ENCODE assay signal across 17 cellular contexts in the genomic region with DNA sequence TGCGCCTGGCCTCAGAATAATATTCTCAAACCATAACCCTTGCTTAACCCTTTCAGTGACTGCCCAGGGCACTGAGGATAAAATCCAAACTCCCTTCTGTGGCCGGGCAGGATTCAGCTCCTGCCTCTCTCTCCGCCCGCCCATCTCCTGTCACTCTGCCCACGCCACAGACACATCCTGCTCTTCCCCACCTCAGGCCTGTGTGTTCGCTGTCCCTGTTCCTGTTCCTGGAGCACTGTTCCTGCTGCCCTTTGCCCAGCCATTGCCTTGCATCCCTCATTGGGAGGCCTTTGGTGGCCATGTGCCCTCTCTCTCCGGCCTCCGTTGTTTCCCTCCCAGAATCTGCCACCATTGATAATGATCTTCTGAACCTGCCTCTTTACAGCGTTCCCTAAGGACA.
DNase-seq lines count a peak whose midpoint lies in the region; ATAC-seq and TF ChIP-seq lines count a peak whose summit lies in the region.
"Had no signal": no experiment of that assay in that cellular context is flagged by ENCODE, and none has a peak within 500 bp of the region (broad histone marks: within the 10 kb centered on the region; RNA-seq: fewer than 3 reads in every experiment).

No MANE protein-coding gene starts in this region.

- H3K4me1 ChIP-seq in esophagus muscularis mucosa, result peaks cover 22 to 30% (median 26%) of the 10 kb centered on the region in 4 donors
- H3K4me1 ChIP-seq in tibial nerve, result peaks cover 0 to 72% (median 31%) of the 10 kb centered on the region in 4 donors
- no peaks in the 10 kb centered on the region for H3K4me1 ChIP-seq in aorta (ENCODE audit: control insufficient read depth in 1 of 2, insufficient read depth in 2 of 2, low read length in 2 of 2)

- no peaks in the 10 kb centered on the region for H3K9me3 Mint-ChIP-seq in activated naive CD4-positive, alpha-beta T cell treated with anti-CD3 and anti-CD28 coated beads for 36 hours
- no peaks in the 10 kb centered on the region for H3K9me3 Mint-ChIP-seq in activated naive CD4-positive, alpha-beta T cell treated with anti-CD3 and anti-CD28 coated beads, Interleukin-2, amount 50 U/mL, for 72 hours
- H3K9me3 Mint-ChIP-seq: activated naive CD8-positive, alpha-beta T cell treated with anti-CD3 and anti-CD28 coated beads, Interleukin-2, amount 50 U/mL, for 24 hours had no signal

- peak overlapping the region; percentile 19 for H3K27ac Mint-ChIP-seq in activated naive CD4-positive, alpha-beta T cell treated with anti-CD3 and anti-CD28 coated beads for 36 hours
- peak overlapping the region in 1 of 2 donors; percentile 62 for H3K27ac Mint-ChIP-seq in activated naive CD4-positive, alpha-beta T cell treated with anti-CD3 and anti-CD28 coated beads, Interleukin-2, amount 50 U/mL, for 72 hours
- H3K27ac Mint-ChIP-seq: activated naive CD8-positive, alpha-beta T cell treated with anti-CD3 and anti-CD28 coated beads, Interleukin-2, amount 50 U/mL, for 24 hours had no signal

- no peaks in the 10 kb centered on the region for H3K36me3 Mint-ChIP-seq in activated naive CD4-positive, alpha-beta T cell treated with anti-CD3 and anti-CD28 coated beads for 36 hours (ENCODE audit: low read depth)
- no peaks in the 10 kb centered on the region for H3K36me3 Mint-ChIP-seq in activated naive CD4-positive, alpha-beta T cell treated with anti-CD3 and anti-CD28 coated beads, Interleukin-2, amount 50 U/mL, for 72 hours

- DNase-seq in activated naive CD4-positive, alpha-beta T cell treated with anti-CD3 and anti-CD28 coated beads for 36 hours, result no peak
- no peak for DNase-seq in activated naive CD4-positive, alpha-beta T cell treated with anti-CD3 and anti-CD28 coated beads, Interleukin-2, amount 50 U/mL, for 72 hours (ENCODE audit: low spot score in 2 of 2)
- DNase-seq in UCSD-AML1 (lab: John Stamatoyannopoulos, UW; ENCODE audit: unreplicated experiment) (peak; percentile 33), esophagus muscularis mucosa (ENCODE audit: extremely low spot score) (no peak), tibial nerve (ENCODE audit: low spot score in 2 of 2) (no peak), aorta (no peak)
- DNase-seq: activated naive CD8-positive, alpha-beta T cell treated with anti-CD3 and anti-CD28 coated beads, Interleukin-2, amount 50 U/mL, for 24 hours; COR-L47; hippocampal formation; kidney; NCI-H446; NK-92 treated with Interleukin-12 subunit alpha and Interleukin-12 subunit beta, amount 100 ng/mL, for 24 hours; stomach had no signal

- H3K4me3 ChIP-seq in esophagus muscularis mucosa (no peak overlapping the region), tibial nerve (no peak overlapping the region), aorta (ENCODE audit: low read length in 2 of 2) (no peak overlapping the region)
- H3K4me3 ChIP-seq: stomach had no signal

- ATAC-seq in activated naive CD4-positive, alpha-beta T cell treated with anti-CD3 and anti-CD28 coated beads, Interleukin-2, amount 50 U/mL, for 72 hours, result no peak
- ATAC-seq in HG03571 (IDR thresholded peaks at IDR 0.05; ENCODE audit: unreplicated experiment) (no peak), aorta (ENCODE audit: low FRiP score) (no peak), GM18519 (IDR thresholded peaks at IDR 0.05; ENCODE audit: low FRiP score, unreplicated experiment) (no peak)
- ATAC-seq: activated CD4-positive, CD25-positive, alpha-beta regulatory T cell treated with anti-CD3 and anti-CD28 coated beads, Interleukin-2, amount 50 U/mL, for 24 hours; activated naive CD8-positive, alpha-beta T cell treated with anti-CD3 and anti-CD28 coated beads, Interleukin-2, amount 50 U/mL, for 24 hours; Right ventricle myocardium inferior had no signal

- H3K9me3 ChIP-seq in esophagus muscularis mucosa, result no peaks in the 10 kb centered on the region
- H3K9me3 ChIP-seq in tibial nerve, result no peaks in the 10 kb centered on the region
- H3K9me3 ChIP-seq in aorta (ENCODE audit: control insufficient read depth, low read length), result no peaks in the 10 kb centered on the region
- H3K9me3 ChIP-seq: stomach had no signal

- H3K4me3 Mint-ChIP-seq in activated naive CD4-positive, alpha-beta T cell treated with anti-CD3 and anti-CD28 coated beads for 36 hours, result no peak overlapping the region
- H3K4me3 Mint-ChIP-seq: activated naive CD8-positive, alpha-beta T cell treated with anti-CD3 and anti-CD28 coated beads, Interleukin-2, amount 50 U/mL, for 24 hours had no signal

- TF ChIP-seq CTCF in esophagus muscularis mucosa (IDR thresholded peaks at IDR 0.05), result no peak
- no peak for TF ChIP-seq CTCF in tibial nerve (IDR thresholded peaks at IDR 0.05)

- H3K27me3 ChIP-seq in esophagus muscularis mucosa (no peaks in the 10 kb centered on the region), tibial nerve (no peaks in the 10 kb centered on the region), aorta (ENCODE audit: control insufficient read depth in 1 of 2, insufficient read depth in 2 of 2, low read length in 1 of 2) (no peaks in the 10 kb centered on the region)
- H3K27me3 ChIP-seq: stomach had no signal

- CTCF ChIA-PET in activated naive CD4-positive, alpha-beta T cell treated with anti-CD3 and anti-CD28 coated beads for 36 hours (lab: Charles Lee), result interaction anchor here (1.1 kb wide), 1 partner anchor 10 kb away, joined by 3 read pairs; no protein-coding TSS in a partner anchor

- peak overlapping the region in 3 of 4 donors; percentile 16 to 22 (median 17) for H3K27ac ChIP-seq in esophagus muscularis mucosa (replicated peaks in 1 of 4)
- H3K27ac ChIP-seq in tibial nerve, result peak overlapping the region; percentile 63 to 85 (median 74)
- no peak overlapping the region for H3K27ac ChIP-seq in aorta (ENCODE audit: low read depth in 1 of 2, low read length in 2 of 2)

- intact Hi-C loops in activated naive CD4-positive, alpha-beta T cell treated with anti-CD3 and anti-CD28 coated beads for 36 hours (cut with micrococcal nuclease), result no loop called here
- intact Hi-C loops in esophagus muscularis mucosa (cut with DNase I) (no loop called here), aorta (cut with DNase I) (no loop called here)

- TF ChIP-seq EP300 in esophagus muscularis mucosa (IDR thresholded peaks at IDR 0.05) (no peak), tibial nerve (IDR thresholded peaks at IDR 0.05) (no peak)

- no peaks in the 10 kb centered on the region for H3K27me3 Mint-ChIP-seq in activated naive CD4-positive, alpha-beta T cell treated with anti-CD3 and anti-CD28 coated beads for 36 hours (ENCODE audit: low read depth)
- H3K27me3 Mint-ChIP-seq: activated naive CD8-positive, alpha-beta T cell treated with anti-CD3 and anti-CD28 coated beads, Interleukin-2, amount 50 U/mL, for 24 hours had no signal

- peaks cover 36% of the 10 kb centered on the region for H3K4me1 Mint-ChIP-seq in activated naive CD4-positive, alpha-beta T cell treated with anti-CD3 and anti-CD28 coated beads for 36 hours (ENCODE audit: low read depth)

- no peak for TF ChIP-seq POLR2A in esophagus muscularis mucosa (IDR thresholded peaks at IDR 0.05; ENCODE audit: low read depth)
- no peak for TF ChIP-seq POLR2A in tibial nerve (IDR thresholded peaks at IDR 0.05)

- H3K36me3 ChIP-seq in esophagus muscularis mucosa, result no peaks in the 10 kb centered on the region
- no peaks in the 10 kb centered on the region for H3K36me3 ChIP-seq in tibial nerve
- no peaks in the 10 kb centered on the region for H3K36me3 ChIP-seq in aorta (ENCODE audit: control insufficient read depth in 1 of 2, insufficient read depth in 2 of 2, low read length in 1 of 2)
- H3K36me3 ChIP-seq: stomach had no signal

- WGBS in esophagus muscularis mucosa, result 77% methylated on average over 9 of the region's 9 CpGs
- 59 to 77% methylated on average over 9 of the region's 9 CpGs for WGBS in tibial nerve, 2 donors
- 97 to 98% methylated on average over 9 of the region's 9 CpGs for WGBS in aorta, 2 donors

Comparison
In these comparisons a context has a peak if more than half of its experiments do, and no peak if none do; other contexts are left out.
1. H3K27ac ChIP-seq: peak in esophagus muscularis mucosa (3 of 4) and tibial nerve (4 of 4); none in aorta (0 of 2).